Comparison of ENCODE assay signal across 1 cellular context in the genomic region with DNA sequence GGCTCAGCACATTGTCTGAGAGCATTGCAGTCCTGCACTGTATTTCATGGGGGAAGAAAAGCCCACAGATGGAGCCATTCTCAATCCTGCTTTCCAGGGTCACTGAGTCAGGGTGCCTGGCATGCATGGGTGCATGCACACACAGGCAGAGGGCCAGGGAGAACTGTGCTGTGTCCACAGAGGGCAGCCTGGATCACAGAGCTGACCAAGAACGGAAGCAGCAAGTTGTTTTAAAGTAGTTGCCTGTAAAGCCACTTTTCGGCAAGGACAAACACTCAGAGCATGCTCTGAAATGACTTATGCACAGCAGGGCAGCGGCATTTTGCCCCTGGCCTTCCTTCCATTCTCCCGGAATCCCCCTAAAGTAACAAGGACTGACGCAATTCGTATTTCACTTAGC.
TF ChIP-seq lines count a peak whose summit lies in the region.

No MANE protein-coding gene starts in this region.

TF ChIP-seq in K562, 482 proteins besides CTCF, POLR2A, EP300 and RAD21 (continued from another document):
- TF ChIP-seq ZBTB40 (IDR thresholded peaks at IDR 0.05): peak; percentile 6; the same call in 1 of the 2 replicates
- no peak for TF ChIP-seq ZBTB40 (CRISPR knock-in tag; IDR thresholded peaks at IDR 0.05)
- TF ChIP-seq, protein P1, sequence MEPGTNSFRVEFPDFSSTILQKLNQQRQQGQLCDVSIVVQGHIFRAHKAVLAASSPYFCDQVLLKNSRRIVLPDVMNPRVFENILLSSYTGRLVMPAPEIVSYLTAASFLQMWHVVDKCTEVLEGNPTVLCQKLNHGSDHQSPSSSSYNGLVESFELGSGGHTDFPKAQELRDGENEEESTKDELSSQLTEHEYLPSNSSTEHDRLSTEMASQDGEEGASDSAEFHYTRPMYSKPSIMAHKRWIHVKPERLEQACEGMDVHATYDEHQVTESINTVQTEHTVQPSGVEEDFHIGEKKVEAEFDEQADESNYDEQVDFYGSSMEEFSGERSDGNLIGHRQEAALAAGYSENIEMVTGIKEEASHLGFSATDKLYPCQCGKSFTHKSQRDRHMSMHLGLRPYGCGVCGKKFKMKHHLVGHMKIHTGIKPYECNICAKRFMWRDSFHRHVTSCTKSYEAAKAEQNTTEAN (CRISPR knock-in tag; IDR thresholded peaks at IDR 0.05): no peak
